23 cellular contexts compared by ENCODE assay signal in the genomic region with DNA sequence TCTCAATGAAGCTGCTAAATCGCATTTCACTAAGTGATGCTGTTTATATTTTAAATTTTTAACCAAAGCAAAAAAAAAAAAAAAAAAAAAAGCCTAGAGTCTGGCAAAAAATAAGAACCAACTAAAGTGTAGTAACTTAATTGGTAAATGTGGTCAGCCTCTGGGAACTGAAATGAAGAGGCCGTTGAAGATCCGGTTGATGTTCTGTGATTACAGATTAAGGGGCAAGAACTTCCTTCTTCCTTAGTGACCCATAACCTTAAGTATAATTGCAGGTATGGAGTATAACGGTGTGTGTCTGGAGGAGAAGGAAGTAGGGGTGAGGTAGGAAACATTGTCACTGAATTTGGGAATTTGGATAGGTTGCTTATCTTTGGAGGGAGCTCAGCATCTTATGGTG. TPM values are rescaled to one million over a fixed set of nuclear protein-coding genes. Genes with fewer than 3 reads are reported as not detected.
"Had no signal": no experiment of that assay in that cellular context is flagged by ENCODE, and none has a peak within 500 bp of the region (broad histone marks: within the 10 kb centered on the region; RNA-seq: fewer than 3 reads in every experiment).

No MANE protein-coding gene starts in this region.

- H3K27me3 ChIP-seq: heart right ventricle, left lung, sigmoid colon, testis, vagina had no signal

- H3K36me3 Mint-ChIP-seq: brain; naive thymus-derived CD8-positive, alpha-beta T cell; type B pancreatic cell had no signal

- H3K36me3 ChIP-seq: heart right ventricle, left lung, sigmoid colon, vagina had no signal

- H3K4me1 ChIP-seq: sigmoid colon, testis, vagina had no signal

- ATAC-seq: activated naive CD4-positive, alpha-beta T cell treated with anti-CD3 and anti-CD28 coated beads, Interleukin-2, amount 50 U/mL, for 72 hours; heart right ventricle; left lung; naive thymus-derived CD8-positive, alpha-beta T cell had no signal

- H3K9me3 ChIP-seq: heart right ventricle, left lung, sigmoid colon, testis, vagina had no signal

- FAIRE-seq: endometrium had no signal

- H3K27ac ChIP-seq: left lung, sigmoid colon, testis, vagina had no signal

- H3K9me3 Mint-ChIP-seq: activated CD4-positive, alpha-beta memory T cell treated with anti-CD3 and anti-CD28 coated beads, Interleukin-2, amount 10 ng/mL, durations not matched to agents 7 days and 5 days; activated naive CD4-positive, alpha-beta T cell treated with anti-CD3 and anti-CD28 coated beads, Interleukin-2, amount 50 U/mL, for 72 hours; dendritic cell treated with granulocyte-macrophage colony-stimulating factor and Interleukin-4, amounts not matched to agents 40 ng/mL and 50 ng/mL, for 4 days; naive thymus-derived CD8-positive, alpha-beta T cell; type B pancreatic cell had no signal

- H3K4me3 Mint-ChIP-seq: activated CD4-positive, alpha-beta memory T cell treated with anti-CD3 and anti-CD28 coated beads, Interleukin-2, amount 10 ng/mL, durations not matched to agents 7 days and 5 days; brain; dendritic cell treated with granulocyte-macrophage colony-stimulating factor and Interleukin-4, amounts not matched to agents 40 ng/mL and 50 ng/mL, for 4 days; naive thymus-derived CD8-positive, alpha-beta T cell; type B pancreatic cell had no signal

- DNase-seq: activated CD4-positive, alpha-beta memory T cell treated with anti-CD3 and anti-CD28 coated beads, Interleukin-2, amount 10 ng/mL, durations not matched to agents 7 days and 5 days; activated CD4-positive, alpha-beta T cell treated with anti-CD3 and anti-CD28 coated beads for 48 hours; activated gamma-delta T cell; aorta; effector CD4-positive, alpha-beta T cell; heart right ventricle; left lung; naive thymus-derived CD8-positive, alpha-beta T cell; retina; sigmoid colon; stimulated activated CD4-positive, alpha-beta T cell treated with anti-CD3 and anti-CD28 coated beads, Interleukin-2, amount 100 ng/mL, for 48 hours; stimulated activated CD8-positive, alpha-beta memory T cell treated with anti-CD3 and anti-CD28 coated beads, Interleukin-4, amount 100 ng/mL, for 48 hours; stimulated activated naive CD4-positive, alpha-beta T cell; T-helper 9 cell; testis had no signal

- H3K4me3 ChIP-seq: heart right ventricle, left lung, lung, sigmoid colon, testis, vagina had no signal

- H3K27ac Mint-ChIP-seq: activated CD4-positive, alpha-beta memory T cell treated with anti-CD3 and anti-CD28 coated beads, Interleukin-2, amount 10 ng/mL, durations not matched to agents 7 days and 5 days; activated naive CD4-positive, alpha-beta T cell treated with anti-CD3 and anti-CD28 coated beads, Interleukin-2, amount 50 U/mL, for 72 hours; brain; dendritic cell treated with granulocyte-macrophage colony-stimulating factor and Interleukin-4, amounts not matched to agents 40 ng/mL and 50 ng/mL, for 4 days; naive thymus-derived CD8-positive, alpha-beta T cell; progenitor cell of endocrine pancreas; type B pancreatic cell had no signal

- H3K27me3 Mint-ChIP-seq: activated CD4-positive, alpha-beta memory T cell treated with anti-CD3 and anti-CD28 coated beads, Interleukin-2, amount 10 ng/mL, durations not matched to agents 7 days and 5 days; dendritic cell treated with granulocyte-macrophage colony-stimulating factor and Interleukin-4, amounts not matched to agents 40 ng/mL and 50 ng/mL, for 4 days; naive thymus-derived CD8-positive, alpha-beta T cell had no signal

RNA-seq across cellular contexts. Expression of a gene that starts 7.7 kb away (rescaled TPM):
- total RNA-seq: progenitor cell of endocrine pancreas had no signal
